In genomic region chr10:70324341-70324861, GRCh38 we compare ENCODE assay signal across 9 cellular contexts. TPM values are rescaled to one million over a fixed set of nuclear protein-coding genes. Genes with fewer than 3 reads are reported as not detected.
DNase-seq lines count a peak whose midpoint lies in the region; ATAC-seq and TF ChIP-seq lines count a peak whose summit lies in the region.
"Had no signal": no experiment of that assay in that cellular context is flagged by ENCODE, and none has a peak within 500 bp of the region (broad histone marks: within the 10 kb centered on the region; RNA-seq: fewer than 3 reads in every experiment).

No MANE protein-coding gene starts in this region.

- peak in 1 of 3 experiments; percentile 7 for DNase-seq in effector memory CD8-positive, alpha-beta T cell
- DNase-seq in retinal pigment epithelial cell (ENCODE audit: low read depth) (peak; percentile 48), kidney glomerular epithelial cell (lab: John Stamatoyannopoulos, UW) (no peak), T1000 (lab: John Stamatoyannopoulos, UW) (no peak), NCI-H2029 (lab: John Stamatoyannopoulos, UW) (no peak), GM23248 (no peak)

- H3K4me3 ChIP-seq in retinal pigment epithelial cell (ENCODE audit: low read length): no peak overlapping the region
- no peak overlapping the region for H3K4me3 ChIP-seq in GM23248

- TF ChIP-seq CTCF in retinal pigment epithelial cell (conservative IDR thresholded peaks at IDR 0.05; ENCODE audit: low read depth, low read length): no peak

- peaks cover 19 to 24% of the 10 kb centered on the region in 2 donors for H3K4me1 Mint-ChIP-seq in effector memory CD8-positive, alpha-beta T cell (ENCODE audit: low read depth in 2 of 2)

- H4K20me1 ChIP-seq in GM23248 (ENCODE audit: insufficient read depth): no peaks in the 10 kb centered on the region

- H3K9me3 Mint-ChIP-seq in effector memory CD8-positive, alpha-beta T cell: no peaks in the 10 kb centered on the region

- H3K27me3 ChIP-seq in GM23248 (replicated peaks; ENCODE audit: insufficient read depth): no peaks in the 10 kb centered on the region

- H3K36me3 Mint-ChIP-seq in effector memory CD8-positive, alpha-beta T cell (ENCODE audit: insufficient read depth): no peaks in the 10 kb centered on the region

- no peaks in the 10 kb centered on the region for H3K36me3 ChIP-seq in GM23248 (ENCODE audit: low read depth)

- ATAC-seq in GM18861 (IDR thresholded peaks at IDR 0.05; ENCODE audit: unreplicated experiment) (peak; percentile 54), HG02870 (IDR thresholded peaks at IDR 0.05; ENCODE audit: unreplicated experiment) (peak; percentile 73)
- ATAC-seq in effector memory CD8-positive, alpha-beta T cell (replicated peaks): peak; percentile 47

- in situ Hi-C loops in GM23248 (cut with MboI): no loop called here

- H3K27ac ChIP-seq in GM23248: no peak overlapping the region

- no peak overlapping the region for H3K9ac ChIP-seq in GM23248

- H3K4me2 ChIP-seq in GM23248 (ENCODE audit: unreplicated experiment): no peak overlapping the region

- 87 to 88% methylated on average over 10 to 11 of the region's 11 CpGs for WGBS in GM23248 (ENCODE audit: low coverage in 1 of 2, low lambda C conversion rate in 2 of 2, missing lambda C conversion rate in 2 of 2), 2 experiments

- peaks cover 2% of the 10 kb centered on the region; the same call in 1 of the 2 replicates for H3F3A ChIP-seq in GM23248 (ENCODE audit: insufficient read depth)

- no peaks in the 10 kb centered on the region for H3K9me2 ChIP-seq in GM23248 (ENCODE audit: insufficient read depth)

- H3K27ac Mint-ChIP-seq in effector memory CD8-positive, alpha-beta T cell: peak overlapping the region; percentile 95

- no peak overlapping the region for H2AFZ ChIP-seq in GM23248

- no peaks in the 10 kb centered on the region for H3K27me3 Mint-ChIP-seq in effector memory CD8-positive, alpha-beta T cell

- no peaks in the 10 kb centered on the region for H3K4me1 ChIP-seq in GM23248 (ENCODE audit: insufficient read depth)

- H3K79me2 ChIP-seq in GM23248 (ENCODE audit: insufficient read depth): no peaks in the 10 kb centered on the region

- H3K4me3 Mint-ChIP-seq in effector memory CD8-positive, alpha-beta T cell: no peak overlapping the region

- H3K9me3 ChIP-seq in GM23248 (ENCODE audit: low read depth): no peaks in the 10 kb centered on the region

RNA-seq across cellular contexts. Expression of gene NPFFR1, which starts 40.6 kb away (rescaled TPM):
- not detected in 2 replicates for total RNA-seq in GM23248 (2014; rRNA removed; shearing (Covaris generic))
- not detected in 2 replicates for polyA plus RNA-seq in GM23248 (2016; fragmentation: Nextera tagmentation; extraction: Ambion mirVana)
- total RNA-seq: epithelial cell of proximal tubule had no signal

RNA-seq across cellular contexts. Expression of gene LRRC20, which starts 58.0 kb away (rescaled TPM):
- 4.9 and 6.6 TPM in 2 replicates for total RNA-seq in GM23248 (2014; rRNA removed; shearing (Covaris generic))
- polyA plus RNA-seq in GM23248 (2016; fragmentation: Nextera tagmentation; extraction: Ambion mirVana): 1.5 and 1.8 TPM in 2 replicates
